ENCODE assay signal across 1 cellular context in the genomic region with DNA sequence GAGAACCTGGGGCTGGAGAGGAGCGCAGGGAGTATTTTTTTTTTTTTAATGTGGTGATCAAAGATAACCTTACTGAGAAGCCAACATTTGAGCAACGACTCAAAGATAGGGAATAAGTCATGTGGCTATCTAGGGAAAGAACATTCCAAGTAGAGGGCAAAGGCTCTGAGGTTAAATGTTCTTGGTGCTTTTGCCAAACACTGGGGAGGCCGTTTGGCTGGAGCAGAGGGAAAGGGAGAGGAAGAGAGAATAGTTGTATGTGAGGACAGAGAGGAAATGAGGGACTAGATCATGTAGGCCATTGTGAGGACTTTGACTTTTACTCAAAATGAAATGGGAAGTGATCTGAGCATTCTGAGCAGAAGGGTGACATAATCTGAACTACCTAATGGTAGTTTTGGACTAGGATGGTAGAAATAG.
TF ChIP-seq lines count a peak whose summit lies in the region.

No MANE protein-coding gene starts in this region.

TF ChIP-seq in GM12878, 131 proteins besides CTCF, POLR2A, EP300 and RAD21 (continued from another document and continues in another):
- TF ChIP-seq, protein P1, sequence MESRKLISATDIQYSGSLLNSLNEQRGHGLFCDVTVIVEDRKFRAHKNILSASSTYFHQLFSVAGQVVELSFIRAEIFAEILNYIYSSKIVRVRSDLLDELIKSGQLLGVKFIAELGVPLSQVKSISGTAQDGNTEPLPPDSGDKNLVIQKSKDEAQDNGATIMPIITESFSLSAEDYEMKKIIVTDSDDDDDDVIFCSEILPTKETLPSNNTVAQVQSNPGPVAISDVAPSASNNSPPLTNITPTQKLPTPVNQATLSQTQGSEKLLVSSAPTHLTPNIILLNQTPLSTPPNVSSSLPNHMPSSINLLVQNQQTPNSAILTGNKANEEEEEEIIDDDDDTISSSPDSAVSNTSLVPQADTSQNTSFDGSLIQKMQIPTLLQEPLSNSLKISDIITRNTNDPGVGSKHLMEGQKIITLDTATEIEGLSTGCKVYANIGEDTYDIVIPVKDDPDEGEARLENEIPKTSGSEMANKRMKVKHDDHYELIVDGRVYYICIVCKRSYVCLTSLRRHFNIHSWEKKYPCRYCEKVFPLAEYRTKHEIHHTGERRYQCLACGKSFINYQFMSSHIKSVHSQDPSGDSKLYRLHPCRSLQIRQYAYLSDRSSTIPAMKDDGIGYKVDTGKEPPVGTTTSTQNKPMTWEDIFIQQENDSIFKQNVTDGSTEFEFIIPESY (IDR thresholded peaks at IDR 0.05), result no peak
- TF ChIP-seq CEBPB (IDR thresholded peaks at IDR 0.05; ENCODE audit: borderline replicate concordance in 1 of 2, low read depth in 2 of 2, low read length in 2 of 2) (no peak), IKZF1 (conservative IDR thresholded peaks at IDR 0.05) (peak; percentile 58), TCF7 (IDR thresholded peaks at IDR 0.05; ENCODE audit: borderline replicate concordance) (no peak), RCOR1 (conservative IDR thresholded peaks at IDR 0.05; ENCODE audit: low read depth, low read length) (no peak), CREM (IDR thresholded peaks at IDR 0.05; ENCODE audit: low read depth) (no peak; the same call in 1 of the 2 replicates), CHD4 (IDR thresholded peaks at IDR 0.05) (no peak), SP1 (IDR thresholded peaks at IDR 0.05; ENCODE audit: low read depth, low read length) (no peak), ZSCAN29 (IDR thresholded peaks at IDR 0.05) (no peak), NR2C2 (IDR thresholded peaks at IDR 0.05; ENCODE audit: borderline replicate concordance, control insufficient read depth, insufficient read length, low read depth) (no peak), KAT2A (conservative IDR thresholded peaks at IDR 0.05; ENCODE audit: control insufficient read depth, low read depth, low read length) (no peak), TCF12 (IDR thresholded peaks at IDR 0.05; ENCODE audit: low read depth, low read length) (no peak), CHD2 (IDR thresholded peaks at IDR 0.05; ENCODE audit: borderline replicate concordance, low read depth, low read length) (no peak), RAD51 (IDR thresholded peaks at IDR 0.05) (no peak), EED (IDR thresholded peaks at IDR 0.05; ENCODE audit: low read depth) (peak; percentile 58), HCFC1 (IDR thresholded peaks at IDR 0.05; ENCODE audit: low read length) (no peak), MEF2B (IDR thresholded peaks at IDR 0.05; ENCODE audit: partially characterized antibody, poor library complexity, severe bottlenecking) (no peak), RFX5 (IDR thresholded peaks at IDR 0.05; ENCODE audit: low read depth, low read length) (no peak), TCF3 (IDR thresholded peaks at IDR 0.05; ENCODE audit: borderline replicate concordance, insufficient read depth, low read depth, low read length) (no peak), RB1 (IDR thresholded peaks at IDR 0.05; ENCODE audit: borderline replicate concordance) (no peak), BMI1 (IDR thresholded peaks at IDR 0.05; ENCODE audit: borderline replicate concordance) (no peak), SMAD1 (IDR thresholded peaks at IDR 0.05; ENCODE audit: low read depth, partially characterized antibody) (no peak), CBFB (IDR thresholded peaks at IDR 0.05; ENCODE audit: low read depth) (no peak), WRNIP1 (IDR thresholded peaks at IDR 0.05; ENCODE audit: borderline replicate concordance, low read depth, low read length) (no peak), KLF5 (IDR thresholded peaks at IDR 0.05; ENCODE audit: partially characterized antibody) (no peak), HDAC6 (IDR thresholded peaks at IDR 0.05; ENCODE audit: unreplicated experiment) (no peak), MTA2 (IDR thresholded peaks at IDR 0.05; ENCODE audit: low read depth) (peak; percentile 28; the same call in 1 of the 2 replicates), NFXL1 (IDR thresholded peaks at IDR 0.05; ENCODE audit: borderline replicate concordance) (no peak)
- TF ChIP-seq, protein P2, sequence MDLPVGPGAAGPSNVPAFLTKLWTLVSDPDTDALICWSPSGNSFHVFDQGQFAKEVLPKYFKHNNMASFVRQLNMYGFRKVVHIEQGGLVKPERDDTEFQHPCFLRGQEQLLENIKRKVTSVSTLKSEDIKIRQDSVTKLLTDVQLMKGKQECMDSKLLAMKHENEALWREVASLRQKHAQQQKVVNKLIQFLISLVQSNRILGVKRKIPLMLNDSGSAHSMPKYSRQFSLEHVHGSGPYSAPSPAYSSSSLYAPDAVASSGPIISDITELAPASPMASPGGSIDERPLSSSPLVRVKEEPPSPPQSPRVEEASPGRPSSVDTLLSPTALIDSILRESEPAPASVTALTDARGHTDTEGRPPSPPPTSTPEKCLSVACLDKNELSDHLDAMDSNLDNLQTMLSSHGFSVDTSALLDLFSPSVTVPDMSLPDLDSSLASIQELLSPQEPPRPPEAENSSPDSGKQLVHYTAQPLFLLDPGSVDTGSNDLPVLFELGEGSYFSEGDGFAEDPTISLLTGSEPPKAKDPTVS (IDR thresholded peaks at IDR 0.05; ENCODE audit: low read depth, low read length), result no peak
- TF ChIP-seq, protein P3, sequence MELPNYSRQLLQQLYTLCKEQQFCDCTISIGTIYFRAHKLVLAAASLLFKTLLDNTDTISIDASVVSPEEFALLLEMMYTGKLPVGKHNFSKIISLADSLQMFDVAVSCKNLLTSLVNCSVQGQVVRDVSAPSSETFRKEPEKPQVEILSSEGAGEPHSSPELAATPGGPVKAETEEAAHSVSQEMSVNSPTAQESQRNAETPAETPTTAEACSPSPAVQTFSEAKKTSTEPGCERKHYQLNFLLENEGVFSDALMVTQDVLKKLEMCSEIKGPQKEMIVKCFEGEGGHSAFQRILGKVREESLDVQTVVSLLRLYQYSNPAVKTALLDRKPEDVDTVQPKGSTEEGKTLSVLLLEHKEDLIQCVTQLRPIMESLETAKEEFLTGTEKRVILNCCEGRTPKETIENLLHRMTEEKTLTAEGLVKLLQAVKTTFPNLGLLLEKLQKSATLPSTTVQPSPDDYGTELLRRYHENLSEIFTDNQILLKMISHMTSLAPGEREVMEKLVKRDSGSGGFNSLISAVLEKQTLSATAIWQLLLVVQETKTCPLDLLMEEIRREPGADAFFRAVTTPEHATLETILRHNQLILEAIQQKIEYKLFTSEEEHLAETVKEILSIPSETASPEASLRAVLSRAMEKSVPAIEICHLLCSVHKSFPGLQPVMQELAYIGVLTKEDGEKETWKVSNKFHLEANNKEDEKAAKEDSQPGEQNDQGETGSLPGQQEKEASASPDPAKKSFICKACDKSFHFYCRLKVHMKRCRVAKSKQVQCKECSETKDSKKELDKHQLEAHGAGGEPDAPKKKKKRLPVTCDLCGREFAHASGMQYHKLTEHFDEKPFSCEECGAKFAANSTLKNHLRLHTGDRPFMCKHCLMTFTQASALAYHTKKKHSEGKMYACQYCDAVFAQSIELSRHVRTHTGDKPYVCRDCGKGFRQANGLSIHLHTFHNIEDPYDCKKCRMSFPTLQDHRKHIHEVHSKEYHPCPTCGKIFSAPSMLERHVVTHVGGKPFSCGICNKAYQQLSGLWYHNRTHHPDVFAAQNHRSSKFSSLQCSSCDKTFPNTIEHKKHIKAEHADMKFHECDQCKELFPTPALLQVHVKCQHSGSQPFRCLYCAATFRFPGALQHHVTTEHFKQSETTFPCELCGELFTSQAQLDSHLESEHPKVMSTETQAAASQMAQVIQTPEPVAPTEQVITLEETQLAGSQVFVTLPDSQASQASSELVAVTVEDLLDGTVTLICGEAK (IDR thresholded peaks at IDR 0.05; ENCODE audit: borderline replicate concordance), result no peak
- TF ChIP-seq, protein P4, sequence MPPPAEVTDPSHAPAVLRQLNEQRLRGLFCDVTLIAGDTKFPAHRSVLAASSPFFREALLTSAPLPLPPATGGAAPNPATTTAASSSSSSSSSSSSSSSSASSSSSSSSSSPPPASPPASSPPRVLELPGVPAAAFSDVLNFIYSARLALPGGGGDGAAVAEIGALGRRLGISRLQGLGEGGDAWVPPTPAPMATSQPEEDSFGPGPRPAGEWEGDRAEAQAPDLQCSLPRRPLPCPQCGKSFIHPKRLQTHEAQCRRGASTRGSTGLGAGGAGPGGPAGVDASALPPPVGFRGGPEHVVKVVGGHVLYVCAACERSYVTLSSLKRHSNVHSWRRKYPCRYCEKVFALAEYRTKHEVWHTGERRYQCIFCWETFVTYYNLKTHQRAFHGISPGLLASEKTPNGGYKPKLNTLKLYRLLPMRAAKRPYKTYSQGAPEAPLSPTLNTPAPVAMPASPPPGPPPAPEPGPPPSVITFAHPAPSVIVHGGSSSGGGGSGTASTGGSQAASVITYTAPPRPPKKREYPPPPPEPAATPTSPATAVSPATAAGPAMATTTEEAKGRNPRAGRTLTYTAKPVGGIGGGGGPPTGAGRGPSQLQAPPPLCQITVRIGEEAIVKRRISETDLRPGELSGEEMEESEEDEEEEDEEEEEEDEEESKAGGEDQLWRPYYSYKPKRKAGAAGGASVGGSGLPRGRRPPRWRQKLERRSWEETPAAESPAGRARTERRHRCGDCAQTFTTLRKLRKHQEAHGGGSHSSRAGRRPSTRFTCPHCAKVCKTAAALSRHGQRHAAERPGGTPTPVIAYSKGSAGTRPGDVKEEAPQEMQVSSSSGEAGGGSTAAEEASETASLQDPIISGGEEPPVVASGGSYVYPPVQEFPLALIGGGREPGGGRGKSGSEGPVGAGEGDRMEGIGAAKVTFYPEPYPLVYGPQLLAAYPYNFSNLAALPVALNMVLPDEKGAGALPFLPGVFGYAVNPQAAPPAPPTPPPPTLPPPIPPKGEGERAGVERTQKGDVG (CRISPR knock-in tag; IDR thresholded peaks at IDR 0.05), result no peak
- TF ChIP-seq, protein P5, sequence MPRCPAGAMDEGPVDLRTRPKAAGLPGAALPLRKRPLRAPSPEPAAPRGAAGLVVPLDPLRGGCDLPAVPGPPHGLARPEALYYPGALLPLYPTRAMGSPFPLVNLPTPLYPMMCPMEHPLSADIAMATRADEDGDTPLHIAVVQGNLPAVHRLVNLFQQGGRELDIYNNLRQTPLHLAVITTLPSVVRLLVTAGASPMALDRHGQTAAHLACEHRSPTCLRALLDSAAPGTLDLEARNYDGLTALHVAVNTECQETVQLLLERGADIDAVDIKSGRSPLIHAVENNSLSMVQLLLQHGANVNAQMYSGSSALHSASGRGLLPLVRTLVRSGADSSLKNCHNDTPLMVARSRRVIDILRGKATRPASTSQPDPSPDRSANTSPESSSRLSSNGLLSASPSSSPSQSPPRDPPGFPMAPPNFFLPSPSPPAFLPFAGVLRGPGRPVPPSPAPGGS (IDR thresholded peaks at IDR 0.05; ENCODE audit: borderline replicate concordance, insufficient read depth, low read depth, low read length, poor library complexity, severe bottlenecking), result no peak
- TF ChIP-seq, protein P6, sequence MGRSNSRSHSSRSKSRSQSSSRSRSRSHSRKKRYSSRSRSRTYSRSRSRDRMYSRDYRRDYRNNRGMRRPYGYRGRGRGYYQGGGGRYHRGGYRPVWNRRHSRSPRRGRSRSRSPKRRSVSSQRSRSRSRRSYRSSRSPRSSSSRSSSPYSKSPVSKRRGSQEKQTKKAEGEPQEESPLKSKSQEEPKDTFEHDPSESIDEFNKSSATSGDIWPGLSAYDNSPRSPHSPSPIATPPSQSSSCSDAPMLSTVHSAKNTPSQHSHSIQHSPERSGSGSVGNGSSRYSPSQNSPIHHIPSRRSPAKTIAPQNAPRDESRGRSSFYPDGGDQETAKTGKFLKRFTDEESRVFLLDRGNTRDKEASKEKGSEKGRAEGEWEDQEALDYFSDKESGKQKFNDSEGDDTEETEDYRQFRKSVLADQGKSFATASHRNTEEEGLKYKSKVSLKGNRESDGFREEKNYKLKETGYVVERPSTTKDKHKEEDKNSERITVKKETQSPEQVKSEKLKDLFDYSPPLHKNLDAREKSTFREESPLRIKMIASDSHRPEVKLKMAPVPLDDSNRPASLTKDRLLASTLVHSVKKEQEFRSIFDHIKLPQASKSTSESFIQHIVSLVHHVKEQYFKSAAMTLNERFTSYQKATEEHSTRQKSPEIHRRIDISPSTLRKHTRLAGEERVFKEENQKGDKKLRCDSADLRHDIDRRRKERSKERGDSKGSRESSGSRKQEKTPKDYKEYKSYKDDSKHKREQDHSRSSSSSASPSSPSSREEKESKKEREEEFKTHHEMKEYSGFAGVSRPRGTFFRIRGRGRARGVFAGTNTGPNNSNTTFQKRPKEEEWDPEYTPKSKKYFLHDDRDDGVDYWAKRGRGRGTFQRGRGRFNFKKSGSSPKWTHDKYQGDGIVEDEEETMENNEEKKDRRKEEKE (IDR thresholded peaks at IDR 0.05), result no peak
- TF ChIP-seq, protein P7, sequence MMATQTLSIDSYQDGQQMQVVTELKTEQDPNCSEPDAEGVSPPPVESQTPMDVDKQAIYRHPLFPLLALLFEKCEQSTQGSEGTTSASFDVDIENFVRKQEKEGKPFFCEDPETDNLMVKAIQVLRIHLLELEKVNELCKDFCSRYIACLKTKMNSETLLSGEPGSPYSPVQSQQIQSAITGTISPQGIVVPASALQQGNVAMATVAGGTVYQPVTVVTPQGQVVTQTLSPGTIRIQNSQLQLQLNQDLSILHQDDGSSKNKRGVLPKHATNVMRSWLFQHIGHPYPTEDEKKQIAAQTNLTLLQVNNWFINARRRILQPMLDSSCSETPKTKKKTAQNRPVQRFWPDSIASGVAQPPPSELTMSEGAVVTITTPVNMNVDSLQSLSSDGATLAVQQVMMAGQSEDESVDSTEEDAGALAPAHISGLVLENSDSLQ (IDR thresholded peaks at IDR 0.05), result no peak
- TF ChIP-seq, protein P8, sequence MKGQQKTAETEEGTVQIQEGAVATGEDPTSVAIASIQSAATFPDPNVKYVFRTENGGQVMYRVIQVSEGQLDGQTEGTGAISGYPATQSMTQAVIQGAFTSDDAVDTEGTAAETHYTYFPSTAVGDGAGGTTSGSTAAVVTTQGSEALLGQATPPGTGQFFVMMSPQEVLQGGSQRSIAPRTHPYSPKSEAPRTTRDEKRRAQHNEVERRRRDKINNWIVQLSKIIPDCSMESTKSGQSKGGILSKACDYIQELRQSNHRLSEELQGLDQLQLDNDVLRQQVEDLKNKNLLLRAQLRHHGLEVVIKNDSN (IDR thresholded peaks at IDR 0.05; ENCODE audit: borderline replicate concordance, extremely low read length, insufficient read depth, low read depth, low read length), result no peak
- TF ChIP-seq, protein P9, sequence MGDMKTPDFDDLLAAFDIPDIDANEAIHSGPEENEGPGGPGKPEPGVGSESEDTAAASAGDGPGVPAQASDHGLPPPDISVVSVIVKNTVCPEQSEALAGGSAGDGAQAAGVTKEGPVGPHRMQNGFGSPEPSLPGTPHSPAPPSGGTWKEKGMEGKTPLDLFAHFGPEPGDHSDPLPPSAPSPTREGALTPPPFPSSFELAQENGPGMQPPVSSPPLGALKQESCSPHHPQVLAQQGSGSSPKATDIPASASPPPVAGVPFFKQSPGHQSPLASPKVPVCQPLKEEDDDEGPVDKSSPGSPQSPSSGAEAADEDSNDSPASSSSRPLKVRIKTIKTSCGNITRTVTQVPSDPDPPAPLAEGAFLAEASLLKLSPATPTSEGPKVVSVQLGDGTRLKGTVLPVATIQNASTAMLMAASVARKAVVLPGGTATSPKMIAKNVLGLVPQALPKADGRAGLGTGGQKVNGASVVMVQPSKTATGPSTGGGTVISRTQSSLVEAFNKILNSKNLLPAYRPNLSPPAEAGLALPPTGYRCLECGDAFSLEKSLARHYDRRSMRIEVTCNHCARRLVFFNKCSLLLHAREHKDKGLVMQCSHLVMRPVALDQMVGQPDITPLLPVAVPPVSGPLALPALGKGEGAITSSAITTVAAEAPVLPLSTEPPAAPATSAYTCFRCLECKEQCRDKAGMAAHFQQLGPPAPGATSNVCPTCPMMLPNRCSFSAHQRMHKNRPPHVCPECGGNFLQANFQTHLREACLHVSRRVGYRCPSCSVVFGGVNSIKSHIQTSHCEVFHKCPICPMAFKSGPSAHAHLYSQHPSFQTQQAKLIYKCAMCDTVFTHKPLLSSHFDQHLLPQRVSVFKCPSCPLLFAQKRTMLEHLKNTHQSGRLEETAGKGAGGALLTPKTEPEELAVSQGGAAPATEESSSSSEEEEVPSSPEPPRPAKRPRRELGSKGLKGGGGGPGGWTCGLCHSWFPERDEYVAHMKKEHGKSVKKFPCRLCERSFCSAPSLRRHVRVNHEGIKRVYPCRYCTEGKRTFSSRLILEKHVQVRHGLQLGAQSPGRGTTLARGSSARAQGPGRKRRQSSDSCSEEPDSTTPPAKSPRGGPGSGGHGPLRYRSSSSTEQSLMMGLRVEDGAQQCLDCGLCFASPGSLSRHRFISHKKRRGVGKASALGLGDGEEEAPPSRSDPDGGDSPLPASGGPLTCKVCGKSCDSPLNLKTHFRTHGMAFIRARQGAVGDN (IDR thresholded peaks at IDR 0.05), result no peak
